ENCODE assay signal across 9 cellular contexts in the genomic region with DNA sequence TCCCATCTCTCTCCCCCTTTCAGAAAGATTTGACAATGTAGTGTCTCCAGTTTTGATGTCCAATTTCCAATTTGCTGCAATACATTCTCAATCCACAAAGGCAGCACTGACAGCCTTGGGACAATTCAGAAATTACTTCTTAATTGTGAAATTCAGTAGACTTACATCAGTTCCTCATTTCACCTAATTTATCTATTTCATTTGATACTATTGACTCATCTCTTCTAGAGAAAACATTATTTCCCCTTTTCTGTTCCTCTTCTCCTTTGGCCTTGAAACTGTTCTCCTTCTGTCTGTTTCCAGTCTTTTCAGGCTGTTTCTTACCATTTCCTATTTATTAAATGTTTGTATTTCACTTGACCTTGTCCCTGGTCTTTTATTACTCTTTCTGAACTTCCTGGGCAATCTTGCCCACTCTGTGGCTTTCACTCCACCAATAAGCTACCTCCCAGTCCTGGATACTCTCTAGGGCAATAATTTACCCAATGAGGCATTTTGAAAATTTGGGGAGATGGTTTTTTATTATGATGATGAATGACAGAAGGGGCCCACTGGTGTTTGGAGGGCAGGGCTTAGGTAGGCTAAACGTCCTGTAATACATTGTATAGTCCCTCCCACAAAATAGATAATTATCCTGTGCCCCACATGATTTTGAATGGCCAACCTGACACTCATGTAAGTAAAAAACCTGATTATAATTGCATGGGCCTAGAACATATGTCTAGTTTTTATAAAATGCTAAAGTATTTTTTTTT.
A peak's percentile ranks its signal among the peaks of the same experiment; 100 is the strongest.
DNase-seq lines count a peak whose midpoint lies in the region; ATAC-seq and TF ChIP-seq lines count a peak whose summit lies in the region.
"Had no signal": no experiment of that assay in that cellular context is flagged by ENCODE, and none has a peak within 500 bp of the region (broad histone marks: within the 10 kb centered on the region; RNA-seq: fewer than 3 reads in every experiment).

No MANE protein-coding gene starts in this region.

- H3K4me1 Mint-ChIP-seq in endodermal cell = peaks cover 7% of the 10 kb centered on the region
- H3K4me1 Mint-ChIP-seq: activated naive CD8-positive, alpha-beta T cell treated with anti-CD3 and anti-CD28 coated beads, Interleukin-2, amount 10 ng/mL, durations not matched to agents 7 days and 5 days had no signal

- no peak overlapping the region for H3K9ac ChIP-seq in endodermal cell (ENCODE audit: extremely low read depth, low read length, poor library complexity, severe bottlenecking)

- H3K27ac Mint-ChIP-seq in endodermal cell = no peak overlapping the region
- H3K27ac Mint-ChIP-seq: activated naive CD8-positive, alpha-beta T cell treated with anti-CD3 and anti-CD28 coated beads, Interleukin-2, amount 10 ng/mL, durations not matched to agents 7 days and 5 days had no signal

- H3K4me1 ChIP-seq in endodermal cell (ENCODE audit: control insufficient read depth, insufficient read depth, low read length) = no peaks in the 10 kb centered on the region
- H3K4me1 ChIP-seq in ascending aorta = no peaks in the 10 kb centered on the region

- peak; percentile 82 for ATAC-seq in GM18520 (IDR thresholded peaks at IDR 0.05; ENCODE audit: unreplicated experiment)
- ATAC-seq in GM21723 (IDR thresholded peaks at IDR 0.05; ENCODE audit: unreplicated experiment) = peak; percentile 91
- peak; percentile 84 for ATAC-seq in HG03460 (IDR thresholded peaks at IDR 0.05; ENCODE audit: unreplicated experiment)

- no peak overlapping the region for H3K4me3 Mint-ChIP-seq in endodermal cell
- H3K4me3 Mint-ChIP-seq: activated naive CD8-positive, alpha-beta T cell treated with anti-CD3 and anti-CD28 coated beads, Interleukin-2, amount 10 ng/mL, durations not matched to agents 7 days and 5 days had no signal

- H3K27ac ChIP-seq in endodermal cell (ENCODE audit: low read depth, low read length) (no peak overlapping the region), ascending aorta (no peak overlapping the region)

- H3K9me3 Mint-ChIP-seq in endodermal cell = no peaks in the 10 kb centered on the region
- H3K9me3 Mint-ChIP-seq: activated naive CD8-positive, alpha-beta T cell treated with anti-CD3 and anti-CD28 coated beads, Interleukin-2, amount 10 ng/mL, durations not matched to agents 7 days and 5 days had no signal

- H3K36me3 ChIP-seq in endodermal cell (ENCODE audit: control insufficient read depth, insufficient read depth, low read length) (no peaks in the 10 kb centered on the region), ascending aorta (no peaks in the 10 kb centered on the region)

- no peaks in the 10 kb centered on the region for H3K27me3 Mint-ChIP-seq in endodermal cell (ENCODE audit: insufficient read depth)
- H3K27me3 Mint-ChIP-seq: activated naive CD8-positive, alpha-beta T cell treated with anti-CD3 and anti-CD28 coated beads, Interleukin-2, amount 10 ng/mL, durations not matched to agents 7 days and 5 days had no signal

- H3K27me3 ChIP-seq in endodermal cell (ENCODE audit: control insufficient read depth, insufficient read depth, low read length, poor library complexity, severe bottlenecking) = peaks cover 19% of the 10 kb centered on the region
- no peaks in the 10 kb centered on the region for H3K27me3 ChIP-seq in ascending aorta

- no peaks in the 10 kb centered on the region for H3K9me3 ChIP-seq in endodermal cell (ENCODE audit: control insufficient read depth, low read length)
- H3K9me3 ChIP-seq in ascending aorta = no peaks in the 10 kb centered on the region

- no peak for TF ChIP-seq CTCF in endodermal cell (conservative IDR thresholded peaks at IDR 0.05)
- no peak for TF ChIP-seq CTCF in ascending aorta (IDR thresholded peaks at IDR 0.05)

- H3K36me3 Mint-ChIP-seq in endodermal cell (ENCODE audit: low read depth) = no peaks in the 10 kb centered on the region
- H3K36me3 Mint-ChIP-seq: activated naive CD8-positive, alpha-beta T cell treated with anti-CD3 and anti-CD28 coated beads, Interleukin-2, amount 10 ng/mL, durations not matched to agents 7 days and 5 days had no signal

- WGBS in endodermal cell (ENCODE audit: insufficient coverage in 1 of 2, insufficient read length in 1 of 2), 2 experiments = 100% methylated on average over 1 of the region's 1 CpG; no CpG with 5 or more reads in 1 of the 2 experiments

- intact Hi-C loops in ascending aorta (cut with DNase I) = no loop called here

- DNase-seq in inferior parietal cortex (ENCODE audit: extremely low spot score) = peak; percentile 15
- DNase-seq in activated CD4-positive, alpha-beta T cell treated with anti-CD3 and anti-CD28 coated beads, Interleukin-2, amount 50 U/mL, for 48 hours = no peak
- DNase-seq in activated naive CD4-positive, alpha-beta T cell treated with anti-CD3 and anti-CD28 coated beads, Interleukin-2, amount 50 U/mL, for 16 hours = no peak
- DNase-seq in endodermal cell = no peak
- no peak for DNase-seq in ascending aorta (ENCODE audit: low spot score in 2 of 2)
- DNase-seq: activated naive CD8-positive, alpha-beta T cell treated with anti-CD3 and anti-CD28 coated beads, Interleukin-2, amount 10 ng/mL, durations not matched to agents 7 days and 5 days had no signal

- H3K4me3 ChIP-seq in endodermal cell (ENCODE audit: low read length) (no peak overlapping the region), ascending aorta (no peak overlapping the region)
